In genomic region chr11:72069787-72070251, GRCh38 we compare ENCODE assay signal across 8 cellular contexts. TPM values are rescaled to one million over a fixed set of nuclear protein-coding genes. Genes with fewer than 3 reads are reported as not detected.
DNase-seq lines count a peak whose midpoint lies in the region; ATAC-seq and TF ChIP-seq lines count a peak whose summit lies in the region.

No MANE protein-coding gene starts in this region.

- H3K4me3 ChIP-seq in AG10803 (ENCODE audit: low read length) = peak overlapping the region; percentile 43
- H3K4me3 ChIP-seq in cardiac fibroblast (replicated peaks in 1 of 2; ENCODE audit: low read depth in 2 of 2, low read length in 2 of 2) = peak overlapping the region in 1 of 2 donors; percentile 0
- H3K4me3 ChIP-seq in H7 (ENCODE audit: insufficient read depth, low read depth, low read length) = no peak overlapping the region

- TF ChIP-seq CTCF in AG10803 (conservative IDR thresholded peaks at IDR 0.05; ENCODE audit: low read length) (no peak), cardiac fibroblast (IDR thresholded peaks at IDR 0.05; ENCODE audit: low read depth, low read length) (no peak)

- DNase-seq in AG10803 (ENCODE audit: low read depth) (peak; percentile 90), NCI-H460 (ENCODE audit: extremely low read depth, low read depth) (peak; percentile 71), cardiac fibroblast (ENCODE audit: low read depth in 2 of 2) (peak; percentile 82 to 91), left kidney (ENCODE audit: low read depth, low spot score) (peak; percentile 30), stromal cell of bone marrow (ENCODE audit: low read depth) (peak; percentile 89), H7 (no peak), NCI-H1048 (lab: John Stamatoyannopoulos, UW) (no peak)

- no peaks in the 10 kb centered on the region; the same call in none of the 2 replicates for H3K36me3 ChIP-seq in H7 (replicated peaks; ENCODE audit: control insufficient read depth, insufficient read depth, low read length)

- peak; percentile 54 for ATAC-seq in GM19395 (IDR thresholded peaks at IDR 0.05; ENCODE audit: unreplicated experiment)

- no peaks in the 10 kb centered on the region for H3K27me3 ChIP-seq in H7 (ENCODE audit: control insufficient read depth, insufficient read depth, low read length)

RNA-seq across cellular contexts. Expression of gene NUMA1, which starts 10.5 kb away (rescaled TPM):
- total RNA-seq in NCI-H460 (2014; rRNA removed; shearing (Covaris generic)) = 48.8 and 57.0 TPM in 2 replicates
- 107 and 130 TPM in 2 replicates for polyA plus RNA-seq in NCI-H460 (2014; cell fraction: nucleus; rRNA removed)
- total RNA-seq in H7 (2014; rRNA removed; shearing (Covaris generic)) = 97.5 and 125 TPM in 2 replicates

RNA-seq across cellular contexts. Expression of gene LRRC51, which starts 10.8 kb away (rescaled TPM):
- total RNA-seq in NCI-H460 (2014; rRNA removed; shearing (Covaris generic)) = 6.7 and 7.5 TPM in 2 replicates
- polyA plus RNA-seq in NCI-H460 (2014; cell fraction: nucleus; rRNA removed) = 3.7 and 4.9 TPM in 2 replicates
- total RNA-seq in H7 (2014; rRNA removed; shearing (Covaris generic)) = 4.2 and 6.7 TPM in 2 replicates

RNA-seq across cellular contexts. Expression of gene LAMTOR1, which starts 33.3 kb away (rescaled TPM):
- 49.7 and 51.6 TPM in 2 replicates for total RNA-seq in NCI-H460 (2014; rRNA removed; shearing (Covaris generic))
- polyA plus RNA-seq in NCI-H460 (2014; cell fraction: nucleus; rRNA removed) = 45.6 and 76.8 TPM in 2 replicates
- total RNA-seq in H7 (2014; rRNA removed; shearing (Covaris generic)) = 97.8 and 114 TPM in 2 replicates

RNA-seq across cellular contexts. Expression of gene TOMT, which starts 35.9 kb away (rescaled TPM):
- total RNA-seq in NCI-H460 (2014; rRNA removed; shearing (Covaris generic)) = not detected in 2 replicates
- polyA plus RNA-seq in NCI-H460 (2014; cell fraction: nucleus; rRNA removed) = 0.21 TPM in 1 of 2 replicates, not detected in the other
- total RNA-seq in H7 (2014; rRNA removed; shearing (Covaris generic)) = 0.14 TPM in 1 of 2 replicates, not detected in the other

RNA-seq across cellular contexts. Expression of gene ANAPC15, which starts 42.7 kb away (rescaled TPM):
- 30.9 and 37.6 TPM in 2 replicates for total RNA-seq in NCI-H460 (2014; rRNA removed; shearing (Covaris generic))
- polyA plus RNA-seq in NCI-H460 (2014; cell fraction: nucleus; rRNA removed) = 22.5 and 28.5 TPM in 2 replicates
- 50.0 and 62.6 TPM in 2 replicates for total RNA-seq in H7 (2014; rRNA removed; shearing (Covaris generic))

Comparison
In these comparisons a context has a peak if more than half of its experiments do, and no peak if none do; other contexts are left out.
1. DNase-seq: peak in AG10803 (single experiment), NCI-H460 (single experiment), cardiac fibroblast (2 of 2), left kidney (single experiment) and stromal cell of bone marrow (single experiment); none in H7 (single experiment) and NCI-H1048 (single experiment).